Comparison of ENCODE assay signal across 17 cellular contexts in the genomic region with DNA sequence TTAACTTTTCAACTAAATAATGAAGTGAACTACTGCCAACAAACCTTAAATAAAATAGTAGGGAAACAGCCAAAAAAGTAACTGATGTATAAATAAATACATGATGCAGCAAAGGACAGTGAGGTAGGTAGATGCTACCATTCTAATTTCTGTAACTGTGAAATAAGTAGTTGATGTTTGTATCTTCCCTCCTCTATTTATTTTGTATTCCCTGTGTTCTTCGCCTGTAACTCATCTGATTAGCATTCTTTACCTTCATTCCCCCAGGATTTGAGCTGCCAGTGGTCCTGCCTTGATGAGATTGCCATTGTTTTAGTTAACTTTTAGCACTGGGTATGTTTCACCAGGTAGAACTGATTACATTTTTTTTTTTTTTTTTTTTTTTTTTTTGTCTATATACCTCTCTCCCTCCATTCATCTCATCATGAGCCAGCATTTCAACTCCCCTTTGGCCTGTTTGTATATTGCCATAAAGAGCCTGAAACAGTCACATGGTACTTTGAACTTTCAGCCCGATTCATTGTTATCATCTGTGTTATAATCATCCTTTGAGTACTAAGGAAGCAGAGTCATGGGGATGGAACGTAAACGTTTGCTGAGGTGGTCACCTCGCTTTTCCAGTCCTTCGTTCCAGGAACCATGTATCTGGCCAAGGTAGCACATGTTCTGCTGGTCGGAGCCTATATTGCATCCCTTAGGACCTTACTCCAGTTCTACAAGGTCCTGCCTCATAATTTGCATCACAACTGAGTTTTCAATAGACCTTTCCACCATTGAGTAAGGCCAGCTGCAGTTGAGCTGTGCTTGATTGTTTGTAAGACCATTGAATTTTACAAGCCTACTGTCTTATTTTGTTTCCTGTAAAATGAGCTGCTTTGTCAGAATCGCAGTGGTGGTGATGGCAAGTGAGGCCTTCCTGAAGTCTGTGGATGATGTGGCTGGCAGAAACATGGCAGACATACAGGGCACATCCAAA.
DNase-seq lines count a peak whose midpoint lies in the region; ATAC-seq and TF ChIP-seq lines count a peak whose summit lies in the region.
"Had no signal": no experiment of that assay in that cellular context is flagged by ENCODE, and none has a peak within 500 bp of the region (broad histone marks: within the 10 kb centered on the region; RNA-seq: fewer than 3 reads in every experiment).

No MANE protein-coding gene starts in this region.

- no peaks in the 10 kb centered on the region for H3K79me2 ChIP-seq in mammary epithelial cell (ENCODE audit: insufficient read depth, low read length)

- dilution Hi-C loops in mammary epithelial cell (cut with HindIII; ENCODE audit: low sequenced_read_pairs): no loop called here

- DNase-seq in breast epithelium (ENCODE audit: low spot score in 2 of 2) (no peak), mammary epithelial cell (no peak), SJSA1 (ENCODE audit: low read depth in 1 of 2, low spot score in 2 of 2) (no peak), fibroblast of the aortic adventitia (ENCODE audit: low read depth) (peak; percentile 57), vagina (ENCODE audit: extremely low spot score in 2 of 2) (no peak), glomerular visceral epithelial cell (ENCODE audit: extremely low spot score) (no peak)
- no peak for DNase-seq in activated effector memory CD4-positive, alpha-beta T cell treated with Interleukin-2 at 50 U/mL for 16 hours
- DNase-seq: activated CD8-positive, alpha-beta memory T cell treated with anti-CD3 and anti-CD28 coated beads, Interleukin-2, amount 50 U/mL, for 4 hours; activated naive CD4-positive, alpha-beta T cell treated with anti-CD3 and anti-CD28 coated beads, Interleukin-2, amount 50 U/mL, for 16 hours; DMS79; NCI-H510A; nucleus accumbens; spleen; substantia nigra had no signal

- TF ChIP-seq POLR2A in breast epithelium (IDR thresholded peaks at IDR 0.05) (no peak), vagina (IDR thresholded peaks at IDR 0.05) (no peak)

- peak overlapping the region; percentile 67 to 70 for H3K27ac ChIP-seq in breast epithelium
- H3K27ac ChIP-seq in mammary epithelial cell (ENCODE audit: insufficient read depth, low read depth, low read length): no peak overlapping the region
- H3K27ac ChIP-seq in SJSA1: peak overlapping the region; percentile 51
- peak overlapping the region; percentile 65 for H3K27ac ChIP-seq in vagina

- 96% methylated on average over 7 of the region's 8 CpGs for WGBS in mammary epithelial cell (ENCODE audit: low coverage, missing lambda C conversion rate)

- intact Hi-C loops in breast epithelium (cut with DNase I; ENCODE audit: low total_unique reads) (loop anchor here (5.0 to 10.0 kb wide), 2 partner anchors 109 to 1306 kb away; a partner anchor contains a TSS), mammary epithelial cell (cut with micrococcal nuclease) (no loop called here), vagina (cut with DNase I) (no loop called here)

- H3K27me3 ChIP-seq in breast epithelium (no peaks in the 10 kb centered on the region), mammary epithelial cell (ENCODE audit: insufficient read depth, low read length) (no peaks in the 10 kb centered on the region), SJSA1 (replicated peaks) (no peaks in the 10 kb centered on the region), vagina (no peaks in the 10 kb centered on the region)
- H3K27me3 ChIP-seq: spleen had no signal

- H3K9me3 ChIP-seq in breast epithelium (no peaks in the 10 kb centered on the region), mammary epithelial cell (replicated peaks; ENCODE audit: insufficient read depth, low read length) (peaks cover 6% of the 10 kb centered on the region), SJSA1 (replicated peaks) (no peaks in the 10 kb centered on the region), vagina (no peaks in the 10 kb centered on the region)
- H3K9me3 ChIP-seq: spleen had no signal

- BruUV-seq in mammary epithelial cell (replicated peaks; lab: Mats Ljungman, UMichigan): no TSS peak

- TF ChIP-seq CTCF in breast epithelium (IDR thresholded peaks at IDR 0.05) (no peak), mammary epithelial cell (conservative IDR thresholded peaks at IDR 0.05 in 1 of 2, IDR thresholded peaks at IDR 0.05 in 1 of 2; ENCODE audit: extremely low read depth in 1 of 2, insufficient read depth in 1 of 2, low read depth in 1 of 2, low read length in 2 of 2) (no peak), fibroblast of the aortic adventitia (IDR thresholded peaks at IDR 0.05; ENCODE audit: insufficient read depth, low read length) (no peak), vagina (IDR thresholded peaks at IDR 0.05) (no peak)

- H3K4me3 ChIP-seq in breast epithelium (no peak overlapping the region), mammary epithelial cell (replicated peaks in 1 of 3; ENCODE audit: insufficient read depth in 1 of 3, low read depth in 2 of 3, low read length in 3 of 3) (no peak overlapping the region), SJSA1 (no peak overlapping the region), fibroblast of the aortic adventitia (ENCODE audit: low read depth, low read length) (no peak overlapping the region), vagina (no peak overlapping the region)
- H3K4me3 ChIP-seq: spleen had no signal

- no peaks in the 10 kb centered on the region for H4K20me1 ChIP-seq in mammary epithelial cell (ENCODE audit: insufficient read depth, low read length)

- CTCF ChIA-PET in mammary epithelial cell (lab: Charles Lee; ENCODE audit: low non-redundant PET): no interaction called here

- H3K9ac ChIP-seq in mammary epithelial cell (ENCODE audit: insufficient read depth, low read length): no peak overlapping the region

- H2AFZ ChIP-seq in mammary epithelial cell (ENCODE audit: low read depth, low read length): no peak overlapping the region

- in situ Hi-C loops in mammary epithelial cell (cut with MboI; ENCODE audit: low sequenced_read_pairs in 2 of 2): loop anchor here in 1 of 2 donors (25.0 kb wide), 1 partner anchor 971 kb away; no protein-coding TSS in a partner anchor

- H3K36me3 ChIP-seq in breast epithelium (no peaks in the 10 kb centered on the region), mammary epithelial cell (ENCODE audit: insufficient read depth, low read length) (no peaks in the 10 kb centered on the region), SJSA1 (peaks cover 2% of the 10 kb centered on the region; the same call in 1 of the 2 replicates), vagina (no peaks in the 10 kb centered on the region)

- H3K4me1 ChIP-seq in breast epithelium: no peaks in the 10 kb centered on the region
- peaks cover 10% of the 10 kb centered on the region for H3K4me1 ChIP-seq in mammary epithelial cell (ENCODE audit: insufficient read depth, low read length)
- peaks cover 19% of the 10 kb centered on the region for H3K4me1 ChIP-seq in SJSA1 (replicated peaks)
- H3K4me1 ChIP-seq in vagina: peaks cover 13% of the 10 kb centered on the region

- H3K4me2 ChIP-seq in mammary epithelial cell (ENCODE audit: insufficient read depth, low read depth, low read length): no peak overlapping the region

- no peak for ATAC-seq in HG02798 (IDR thresholded peaks at IDR 0.05; ENCODE audit: poor library complexity, unreplicated experiment)
- ATAC-seq: activated CD4-positive, CD25-positive, alpha-beta regulatory T cell treated with anti-CD3 and anti-CD28 coated beads, Interleukin-2, amount 50 U/mL, for 24 hours; Panc1 had no signal
